33 cellular contexts compared by ENCODE assay signal in the genomic region with DNA sequence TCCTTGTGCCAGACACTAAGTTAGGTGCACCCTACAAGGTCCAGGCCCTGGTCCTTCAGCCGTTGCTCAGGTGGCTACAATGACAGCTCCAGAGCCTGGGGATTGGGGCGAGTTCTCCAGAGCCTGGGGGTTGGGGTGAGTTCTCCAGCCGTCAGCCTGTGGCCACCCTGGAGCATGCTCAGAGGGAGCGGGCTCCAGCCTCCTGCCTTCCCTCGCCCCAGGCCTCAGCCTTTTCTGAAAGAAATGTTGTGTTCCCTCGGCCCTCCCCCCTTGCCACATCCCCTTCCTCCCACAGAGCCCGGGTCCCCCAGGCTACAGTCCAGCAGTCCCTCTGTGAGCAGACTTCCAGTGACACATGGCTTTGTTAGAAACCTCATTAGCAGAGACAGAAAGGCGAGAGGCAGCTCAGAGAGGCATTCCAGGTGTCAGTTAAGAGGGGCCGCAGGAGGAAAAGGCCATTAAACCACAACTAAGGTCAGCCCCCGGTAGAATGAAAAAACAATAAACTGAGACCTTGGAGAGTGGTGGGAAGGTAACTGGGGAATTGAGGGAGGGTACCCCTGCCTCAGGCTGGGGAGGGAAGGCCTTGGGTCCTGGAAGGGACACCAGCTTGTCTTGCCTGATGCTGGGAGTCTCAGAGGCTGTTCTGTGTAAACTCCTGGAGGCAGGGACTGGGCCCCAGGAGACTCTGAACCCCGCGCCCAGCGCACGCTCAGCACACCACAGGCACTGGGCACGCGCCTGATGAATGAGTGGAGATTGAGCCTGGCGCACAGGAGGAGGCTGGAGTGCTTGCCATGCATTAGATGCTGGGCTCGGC. TPM values are rescaled to one million over a fixed set of nuclear protein-coding genes. Genes with fewer than 3 reads are reported as not detected.
DNase-seq lines count a peak whose midpoint lies in the region; TF ChIP-seq lines count a peak whose summit lies in the region.
"Had no signal": no experiment of that assay in that cellular context is flagged by ENCODE, and none has a peak within 500 bp of the region (broad histone marks: within the 10 kb centered on the region; RNA-seq: fewer than 3 reads in every experiment).

No MANE protein-coding gene starts in this region.

- no peak overlapping the region for H3K9ac ChIP-seq in H9 (ENCODE audit: extremely low read depth, insufficient read length, low read length)
- H3K9ac ChIP-seq in mesenchymal stem cell (ENCODE audit: low read length): no peak overlapping the region

- H3K36me3 Mint-ChIP-seq in H9 (ENCODE audit: insufficient read depth in 1 of 3, low read depth in 3 of 3) (no peaks in the 10 kb centered on the region), HFFc6 (ENCODE audit: low read depth) (no peaks in the 10 kb centered on the region)
- H3K36me3 Mint-ChIP-seq in activated T-helper 1 cell treated with anti-CD3 and anti-CD28 coated beads, Interleukin-12 subunit alpha, Interleukin-12 subunit beta, Interleukin-2, Interleukin-4 antibody, amounts not matched to agents 30 ng/mL and 10 ng/mL and 1 ng/mL, durations not matched to agents 14 hours and 24 hours and 36 hours (ENCODE audit: low read depth): no peaks in the 10 kb centered on the region
- no peaks in the 10 kb centered on the region for H3K36me3 Mint-ChIP-seq in CD8-positive, alpha-beta memory T cell
- H3K36me3 Mint-ChIP-seq: activated naive CD8-positive, alpha-beta T cell; CD4-positive, CD25-positive, alpha-beta regulatory T cell; memory B cell; naive thymus-derived CD4-positive, alpha-beta T cell; WTC11 had no signal

- peaks cover 100% of the 10 kb centered on the region for H3K27me3 Mint-ChIP-seq in H9 (ENCODE audit: low read depth)
- peaks cover 13% of the 10 kb centered on the region for H3K27me3 Mint-ChIP-seq in activated T-helper 1 cell treated with anti-CD3 and anti-CD28 coated beads, Interleukin-12 subunit alpha, Interleukin-12 subunit beta, Interleukin-2, Interleukin-4 antibody, amounts not matched to agents 30 ng/mL and 10 ng/mL and 1 ng/mL, durations not matched to agents 14 hours and 24 hours and 36 hours (ENCODE audit: insufficient read depth)
- H3K27me3 Mint-ChIP-seq in CD8-positive, alpha-beta memory T cell: peaks cover 10 to 21% of the 10 kb centered on the region in 2 donors
- peaks cover 38% of the 10 kb centered on the region for H3K27me3 Mint-ChIP-seq in HFFc6 (ENCODE audit: insufficient read depth)

- no peak overlapping the region for H3K4me3 ChIP-seq in mesenchymal stem cell (ENCODE audit: insufficient read depth in 1 of 2, low read depth in 1 of 2, low read length in 2 of 2)
- H3K4me3 ChIP-seq in CD8-positive, alpha-beta memory T cell (ENCODE audit: low read length): no peak overlapping the region
- H3K4me3 ChIP-seq: ascending aorta, pancreas, stomach, transverse colon had no signal

- H3T11ph ChIP-seq in H9 (ENCODE audit: low read length): no peak overlapping the region

- in situ Hi-C loops in GM13977 (cut with MboI; ENCODE audit: low pct_unique_long_range_greater_than_20kb, low sequenced_read_pairs, unreplicated experiment): no loop called here

- H2BK5ac ChIP-seq in H9 (ENCODE audit: insufficient read length, low read length) (no peak overlapping the region), mesenchymal stem cell (ENCODE audit: low read depth, low read length, poor library complexity, severe bottlenecking) (no peak overlapping the region)

- POLR2A ChIA-PET in CD8-positive, alpha-beta memory T cell (lab: Charles Lee): no interaction called here

- H4K20me1 ChIP-seq in H9 (ENCODE audit: control insufficient read depth, insufficient read depth, insufficient read length): peaks cover 2% of the 10 kb centered on the region

- H2BK20ac ChIP-seq in H9 (ENCODE audit: low read depth, low read length, poor library complexity, severe bottlenecking): no peak overlapping the region

- no peak overlapping the region for H3K27ac Mint-ChIP-seq in H9
- H3K27ac Mint-ChIP-seq in activated T-helper 1 cell treated with anti-CD3 and anti-CD28 coated beads, Interleukin-12 subunit alpha, Interleukin-12 subunit beta, Interleukin-2, Interleukin-4 antibody, amounts not matched to agents 30 ng/mL and 10 ng/mL and 1 ng/mL, durations not matched to agents 14 hours and 24 hours and 36 hours: peak overlapping the region; percentile 18
- H3K27ac Mint-ChIP-seq in CD8-positive, alpha-beta memory T cell: peak overlapping the region in 1 of 8 donors; percentile 76
- H3K27ac Mint-ChIP-seq in HFFc6: no peak overlapping the region
- H3K27ac Mint-ChIP-seq: activated naive CD8-positive, alpha-beta T cell; activated T-helper 2 cell treated with anti-CD3 and anti-CD28 coated beads, Interferon-gamma antibody, Interleukin-2, Interleukin-4, amounts not matched to agents 10 μg/mL and 5 μg/mL and 100 μg/mL, durations not matched to agents 14 hours and 24 hours and 36 hours; memory B cell; naive thymus-derived CD4-positive, alpha-beta T cell; WTC11 had no signal

- intact Hi-C loops in activated T-helper 1 cell treated with anti-CD3 and anti-CD28 coated beads, Interleukin-12 subunit alpha, Interleukin-12 subunit beta, Interleukin-2, Interleukin-4 antibody, amounts not matched to agents 30 ng/mL and 10 ng/mL and 1 ng/mL, durations not matched to agents 14 hours and 24 hours and 36 hours (cut with micrococcal nuclease): no loop called here

- H3K23ac ChIP-seq in H9 (ENCODE audit: insufficient read length, low read depth, low read length) (no peak overlapping the region), mesenchymal stem cell (ENCODE audit: low read length in 2 of 2) (no peak overlapping the region)

- H3K79me1 ChIP-seq in H9 (ENCODE audit: insufficient read depth, low read depth, low read length, poor library complexity, severe bottlenecking) (no peaks in the 10 kb centered on the region), mesenchymal stem cell (replicated peaks; ENCODE audit: low read length, poor library complexity, severe bottlenecking) (no peaks in the 10 kb centered on the region)

- H3K4me2 ChIP-seq in H9 (ENCODE audit: insufficient read depth, insufficient read length, low read length): no peak overlapping the region
- H3K4me2 ChIP-seq in mesenchymal stem cell (ENCODE audit: low read length, poor library complexity, severe bottlenecking): no peak overlapping the region

- no peak overlapping the region for H2AK5ac ChIP-seq in H9 (ENCODE audit: insufficient read length, low read length)
- no peak overlapping the region for H2AK5ac ChIP-seq in mesenchymal stem cell (ENCODE audit: low read length, severe bottlenecking)

- peaks cover 84% of the 10 kb centered on the region for H3K27me3 ChIP-seq in H9 (ENCODE audit: insufficient read depth, low read length)
- H3K27me3 ChIP-seq in mesenchymal stem cell (ENCODE audit: control insufficient read depth in 1 of 2, insufficient read depth in 1 of 2, low read length in 2 of 2): peaks cover 24 to 61% of the 10 kb centered on the region in 2 experiments
- H3K27me3 ChIP-seq in CD8-positive, alpha-beta memory T cell (ENCODE audit: insufficient read depth, low read length, poor library complexity, severe bottlenecking): no peaks in the 10 kb centered on the region
- H3K27me3 ChIP-seq: ascending aorta, pancreas, transverse colon had no signal

- no peaks in the 10 kb centered on the region for H3K36me3 ChIP-seq in mesenchymal stem cell (ENCODE audit: control insufficient read depth in 1 of 2, insufficient read depth in 2 of 2, low read depth in 1 of 2, low read length in 2 of 2)
- no peaks in the 10 kb centered on the region for H3K36me3 ChIP-seq in CD8-positive, alpha-beta memory T cell (ENCODE audit: insufficient read depth, low read length)
- H3K36me3 ChIP-seq: ascending aorta, pancreas, stomach, transverse colon had no signal

- H2AFZ ChIP-seq in H9 (ENCODE audit: low read length) (no peak overlapping the region), mesenchymal stem cell (ENCODE audit: low read depth, low read length) (no peak overlapping the region)

- H3K18ac ChIP-seq in H9 (ENCODE audit: insufficient read length, low read depth, low read length) (no peak overlapping the region), mesenchymal stem cell (ENCODE audit: low read depth in 1 of 2, low read length in 2 of 2) (no peak overlapping the region)

- H4K5ac ChIP-seq in H9 (ENCODE audit: insufficient read length, low read depth, low read length): no peak overlapping the region

- CTCF ChIA-PET in CD8-positive, alpha-beta memory T cell (lab: Charles Lee): no interaction called here

- no peaks in the 10 kb centered on the region for H3K4me1 ChIP-seq in H9 (ENCODE audit: insufficient read depth, low read length)
- H3K4me1 ChIP-seq in mesenchymal stem cell (ENCODE audit: control insufficient read depth, insufficient read depth, low read depth, low read length): peaks cover 8% of the 10 kb centered on the region
- no peaks in the 10 kb centered on the region for H3K4me1 ChIP-seq in CD8-positive, alpha-beta memory T cell (ENCODE audit: insufficient read depth, low read length)
- H3K4me1 ChIP-seq: ascending aorta, pancreas had no signal

- TF ChIP-seq CTCF in H9 (conservative IDR thresholded peaks at IDR 0.05) (no peak), HFFc6 (IDR thresholded peaks at IDR 0.05) (no peak), GM13977 (IDR thresholded peaks at IDR 0.05; ENCODE audit: extremely low read depth, insufficient read depth, missing control alignments) (no peak)

- H3K27ac ChIP-seq in H9 (ENCODE audit: insufficient read length, low read depth, low read length) (no peak overlapping the region), mesenchymal stem cell (ENCODE audit: low read length, poor library complexity, severe bottlenecking) (no peak overlapping the region)
- no peak overlapping the region for H3K27ac ChIP-seq in CD8-positive, alpha-beta memory T cell (ENCODE audit: low read depth, low read length)
- H3K27ac ChIP-seq: ascending aorta, pancreas, stomach, transverse colon had no signal

- H3K23me2 ChIP-seq in H9 (ENCODE audit: insufficient read length, low read depth, low read length, poor library complexity, severe bottlenecking): no peaks in the 10 kb centered on the region

- no peaks in the 10 kb centered on the region for H3K9me3 ChIP-seq in H9 (ENCODE audit: control insufficient read depth, low read depth, low read length)
- no peaks in the 10 kb centered on the region for H3K9me3 ChIP-seq in mesenchymal stem cell (ENCODE audit: control insufficient read depth, low read length)
- no peaks in the 10 kb centered on the region for H3K9me3 ChIP-seq in CD8-positive, alpha-beta memory T cell (ENCODE audit: low read length)
- H3K9me3 ChIP-seq: ascending aorta, pancreas, stomach, transverse colon had no signal

- no peak overlapping the region for H4K91ac ChIP-seq in H9 (ENCODE audit: insufficient read length, low read depth, low read length)
- no peak overlapping the region for H4K91ac ChIP-seq in mesenchymal stem cell (ENCODE audit: low read length)

- DNase-seq in H9 (no peak), left kidney (ENCODE audit: low read depth, low spot score) (peak; percentile 88), retina (peak; percentile 78), mesenchymal stem cell (no peak), HFFc6 (no peak), GM13977 (ENCODE audit: low spot score) (no peak)
- no peak for DNase-seq in activated T-helper 1 cell treated with anti-CD3 and anti-CD28 coated beads, Interleukin-12 subunit alpha, Interleukin-12 subunit beta, Interleukin-2, Interleukin-4 antibody, amounts not matched to agents 30 ng/mL and 10 ng/mL and 1 ng/mL, durations not matched to agents 14 hours and 24 hours and 36 hours (ENCODE audit: low spot score)
- no peak for DNase-seq in CD8-positive, alpha-beta memory T cell
- DNase-seq: activated CD4-positive, alpha-beta T cell treated with anti-CD3 and anti-CD28 coated beads, Interleukin-2, amount 50 U/mL, for 4 hours; activated CD8-positive, alpha-beta memory T cell treated with anti-CD3 and anti-CD28 coated beads, Interleukin-2, amount 50 U/mL, for 4 hours; CD4-positive, CD25-positive, alpha-beta regulatory T cell; central memory CD4-positive, alpha-beta T cell; dermis blood vessel endothelial cell; DMS 273 treated with DMSO at 0.1 percent for 48 hours; Kasumi-1; left colon; naive thymus-derived CD4-positive, alpha-beta T cell; NCI-H1092; NCI-H187 treated with DMSO at 0.1 percent for 48 hours; NCI-H774; OCI-M1; pancreas; right cardiac atrium; Right ventricle myocardium superior; stomach; T-helper 9 cell; transverse colon had no signal

- H3K4me3 Mint-ChIP-seq in H9 (no peak overlapping the region; a peak in 1 of 5 replicates), HFFc6 (no peak overlapping the region)
- H3K4me3 Mint-ChIP-seq in activated T-helper 1 cell treated with anti-CD3 and anti-CD28 coated beads, Interleukin-12 subunit alpha, Interleukin-12 subunit beta, Interleukin-2, Interleukin-4 antibody, amounts not matched to agents 30 ng/mL and 10 ng/mL and 1 ng/mL, durations not matched to agents 14 hours and 24 hours and 36 hours: no peak overlapping the region
- H3K4me3 Mint-ChIP-seq in CD8-positive, alpha-beta memory T cell: no peak overlapping the region
- H3K4me3 Mint-ChIP-seq: activated naive CD8-positive, alpha-beta T cell; CD4-positive, CD25-positive, alpha-beta regulatory T cell; memory B cell; naive thymus-derived CD4-positive, alpha-beta T cell; WTC11 had no signal

- H3K4me1 Mint-ChIP-seq in H9 (peaks cover 29 to 41% of the 10 kb centered on the region in 2 experiments), HFFc6 (ENCODE audit: low read depth) (no peaks in the 10 kb centered on the region)
- no peaks in the 10 kb centered on the region for H3K4me1 Mint-ChIP-seq in activated T-helper 1 cell treated with anti-CD3 and anti-CD28 coated beads, Interleukin-12 subunit alpha, Interleukin-12 subunit beta, Interleukin-2, Interleukin-4 antibody, amounts not matched to agents 30 ng/mL and 10 ng/mL and 1 ng/mL, durations not matched to agents 14 hours and 24 hours and 36 hours (ENCODE audit: low read depth)
- no peaks in the 10 kb centered on the region for H3K4me1 Mint-ChIP-seq in CD8-positive, alpha-beta memory T cell
- H3K4me1 Mint-ChIP-seq: CD4-positive, CD25-positive, alpha-beta regulatory T cell; naive thymus-derived CD4-positive, alpha-beta T cell had no signal

- no peak overlapping the region for H4K8ac ChIP-seq in H9 (replicated peaks; ENCODE audit: insufficient read length, low read depth, low read length)
- no peak overlapping the region for H4K8ac ChIP-seq in mesenchymal stem cell (ENCODE audit: low read length)

- H3K9me3 Mint-ChIP-seq in H9 (no peaks in the 10 kb centered on the region; a peak in 2 of 5 replicates), HFFc6 (no peaks in the 10 kb centered on the region)
- H3K9me3 Mint-ChIP-seq in activated T-helper 1 cell treated with anti-CD3 and anti-CD28 coated beads, Interleukin-12 subunit alpha, Interleukin-12 subunit beta, Interleukin-2, Interleukin-4 antibody, amounts not matched to agents 30 ng/mL and 10 ng/mL and 1 ng/mL, durations not matched to agents 14 hours and 24 hours and 36 hours: no peaks in the 10 kb centered on the region
- H3K9me3 Mint-ChIP-seq in CD8-positive, alpha-beta memory T cell: no peaks in the 10 kb centered on the region
- H3K9me3 Mint-ChIP-seq: activated T-helper 2 cell treated with anti-CD3 and anti-CD28 coated beads, Interferon-gamma antibody, Interleukin-2, Interleukin-4, amounts not matched to agents 10 μg/mL and 5 μg/mL and 100 μg/mL, durations not matched to agents 14 hours and 24 hours and 36 hours; CD4-positive, CD25-positive, alpha-beta regulatory T cell; memory B cell; naive thymus-derived CD4-positive, alpha-beta T cell; WTC11 had no signal

- H3K79me2 ChIP-seq in H9 (ENCODE audit: insufficient read depth, low read length): no peaks in the 10 kb centered on the region

- H2BK15ac ChIP-seq in H9 (ENCODE audit: low read depth, low read length): no peak overlapping the region
- H2BK15ac ChIP-seq in mesenchymal stem cell (ENCODE audit: low read depth, poor library complexity, severe bottlenecking): no peak overlapping the region

- peak overlapping the region; percentile 5; the same call in 1 of the 2 replicates for H3K14ac ChIP-seq in H9 (ENCODE audit: insufficient read depth, low read length)
- H3K14ac ChIP-seq in mesenchymal stem cell (ENCODE audit: low read length in 2 of 2): peak overlapping the region in 1 of 2 experiments; percentile 11

- H2BK12ac ChIP-seq in H9 (ENCODE audit: insufficient read length, low read depth, low read length) (no peak overlapping the region), mesenchymal stem cell (ENCODE audit: low read length in 2 of 2) (peak overlapping the region in 1 of 2 experiments; percentile 11)

- WGBS in H9 (ENCODE audit: extremely low coverage, insufficient read length, low lambda C conversion rate): no CpG with 5 or more reads among the region's 18 CpGs
- 74% methylated on average over 18 of the region's 18 CpGs for WGBS in mesenchymal stem cell

- H3K56ac ChIP-seq in H9 (ENCODE audit: insufficient read length, low read depth, low read length): no peak overlapping the region

- H3K4ac ChIP-seq in H9 (ENCODE audit: low read depth, low read length) (no peak overlapping the region), mesenchymal stem cell (ENCODE audit: low read depth in 1 of 2, low read length in 2 of 2) (no peak overlapping the region)

- H2BK120ac ChIP-seq in H9 (ENCODE audit: low read depth, low read length, poor library complexity, severe bottlenecking): no peak overlapping the region
- H2BK120ac ChIP-seq in mesenchymal stem cell (ENCODE audit: low read depth, low read length): no peak overlapping the region

RNA-seq across cellular contexts. Expression of a gene that starts 23.1 kb away (rescaled TPM):
- 10.8 and 11.4 TPM in 2 replicates for total RNA-seq in H9 (2021)
- total RNA-seq in activated T-helper 1 cell treated with anti-CD3 and anti-CD28 coated beads, Interleukin-12 subunit alpha, Interleukin-12 subunit beta, Interleukin-2, Interleukin-4 antibody, amounts not matched to agents 30 ng/mL and 10 ng/mL and 1 ng/mL, durations not matched to agents 14 hours and 24 hours and 36 hours: 0.08 TPM in 1 of 2 replicates, not detected in the other
- polyA plus RNA-seq in mesenchymal stem cell (2013, experiment 1 of 2): 0.06 TPM
- polyA plus RNA-seq in mesenchymal stem cell (2013, experiment 2 of 2): 0.11 TPM
- total RNA-seq in CD8-positive, alpha-beta memory T cell: not detected
- polyA plus RNA-seq in CD8-positive, alpha-beta memory T cell: not detected
- total RNA-seq in HFFc6 (2021; fragmentation: NEBNext Ultra II Directional; extraction: Animal tissue kit (Norgen Biotek cat#: 25700)): not detected
- total RNA-seq: ascending aorta; CD4-positive, CD25-positive, alpha-beta regulatory T cell; dermis blood vessel endothelial cell; endothelial cell of umbilical vein; naive thymus-derived CD4-positive, alpha-beta T cell; right cardiac atrium; Right ventricle myocardium superior had no signal
- polyA plus RNA-seq: CD4-positive, CD25-positive, alpha-beta regulatory T cell; endothelial cell of umbilical vein; naive thymus-derived CD4-positive, alpha-beta T cell had no signal

Comparison
In these comparisons a context has a peak if more than half of its experiments do, and no peak if none do; other contexts are left out.
1. DNase-seq: peak in left kidney (single experiment) and retina (single experiment); none in H9 (single experiment), activated T-helper 1 cell treated with anti-CD3 and anti-CD28 coated beads, Interleukin-12 subunit alpha, Interleukin-12 subunit beta, Interleukin-2, Interleukin-4 antibody, amounts not matched to agents 30 ng/mL and 10 ng/mL and 1 ng/mL, durations not matched to agents 14 hours and 24 hours and 36 hours (single experiment), mesenchymal stem cell (single experiment), CD8-positive, alpha-beta memory T cell (0 of 5), HFFc6 (single experiment) and GM13977 (single experiment).
2. RNA of a gene that starts 23.1 kb away (total RNA-seq): 10.8 to 11.4 TPM in H9; not detected in CD8-positive, alpha-beta memory T cell, 0.08 TPM in activated T-helper 1 cell treated with anti-CD3 and anti-CD28 coated beads, Interleukin-12 subunit alpha, Interleukin-12 subunit beta, Interleukin-2, Interleukin-4 antibody, amounts not matched to agents 30 ng/mL and 10 ng/mL and 1 ng/mL, durations not matched to agents 14 hours and 24 hours and 36 hours and not detected in HFFc6; every median in the first group is over 10 times any median in the second.